ENCODE assay signal across 1 cellular context in genomic region chr1:154183045-154183968, GRCh38.
TF ChIP-seq lines count a peak whose summit lies in the region.

No MANE protein-coding gene starts in this region.

TF ChIP-seq in HepG2, 621 proteins besides CTCF, POLR2A, EP300 and RAD21 (continued from another document and continues in another):
- peak; percentile 84 for TF ChIP-seq ZBED4 (CRISPR knock-in tag; IDR thresholded peaks at IDR 0.05; ENCODE audit: borderline replicate concordance)
- TF ChIP-seq, protein P1, sequence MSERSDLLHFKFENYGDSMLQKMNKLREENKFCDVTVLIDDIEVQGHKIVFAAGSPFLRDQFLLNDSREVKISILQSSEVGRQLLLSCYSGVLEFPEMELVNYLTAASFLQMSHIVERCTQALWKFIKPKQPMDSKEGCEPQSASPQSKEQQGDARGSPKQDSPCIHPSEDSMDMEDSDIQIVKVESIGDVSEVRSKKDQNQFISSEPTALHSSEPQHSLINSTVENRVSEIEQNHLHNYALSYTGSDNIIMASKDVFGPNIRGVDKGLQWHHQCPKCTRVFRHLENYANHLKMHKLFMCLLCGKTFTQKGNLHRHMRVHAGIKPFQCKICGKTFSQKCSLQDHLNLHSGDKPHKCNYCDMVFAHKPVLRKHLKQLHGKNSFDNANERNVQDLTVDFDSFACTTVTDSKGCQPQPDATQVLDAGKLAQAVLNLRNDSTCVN (CRISPR knock-in tag; IDR thresholded peaks at IDR 0.05; ENCODE audit: borderline replicate concordance), result peak; percentile 80
- TF ChIP-seq, protein P2, sequence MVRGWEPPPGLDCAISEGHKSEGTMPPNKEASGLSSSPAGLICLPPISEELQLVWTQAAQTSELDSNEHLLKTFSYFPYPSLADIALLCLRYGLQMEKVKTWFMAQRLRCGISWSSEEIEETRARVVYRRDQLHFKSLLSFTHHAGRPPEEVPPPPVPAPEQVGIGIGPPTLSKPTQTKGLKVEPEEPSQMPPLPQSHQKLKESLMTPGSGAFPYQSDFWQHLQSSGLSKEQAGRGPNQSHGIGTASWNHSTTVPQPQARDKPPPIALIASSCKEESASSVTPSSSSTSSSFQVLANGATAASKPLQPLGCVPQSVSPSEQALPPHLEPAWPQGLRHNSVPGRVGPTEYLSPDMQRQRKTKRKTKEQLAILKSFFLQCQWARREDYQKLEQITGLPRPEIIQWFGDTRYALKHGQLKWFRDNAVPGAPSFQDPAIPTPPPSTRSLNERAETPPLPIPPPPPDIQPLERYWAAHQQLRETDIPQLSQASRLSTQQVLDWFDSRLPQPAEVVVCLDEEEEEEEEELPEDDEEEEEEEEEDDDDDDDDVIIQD (CRISPR knock-in tag; IDR thresholded peaks at IDR 0.05; ENCODE audit: low read depth), result no peak; the same call in 1 of the 2 replicates
- TF ChIP-seq SOX5 (CRISPR knock-in tag; IDR thresholded peaks at IDR 0.05; ENCODE audit: borderline replicate concordance), result peak; percentile 66; the same call in 1 of the 2 replicates
- peak; percentile 94 for TF ChIP-seq SALL1 (CRISPR knock-in tag; IDR thresholded peaks at IDR 0.05)
- TF ChIP-seq, protein P3, sequence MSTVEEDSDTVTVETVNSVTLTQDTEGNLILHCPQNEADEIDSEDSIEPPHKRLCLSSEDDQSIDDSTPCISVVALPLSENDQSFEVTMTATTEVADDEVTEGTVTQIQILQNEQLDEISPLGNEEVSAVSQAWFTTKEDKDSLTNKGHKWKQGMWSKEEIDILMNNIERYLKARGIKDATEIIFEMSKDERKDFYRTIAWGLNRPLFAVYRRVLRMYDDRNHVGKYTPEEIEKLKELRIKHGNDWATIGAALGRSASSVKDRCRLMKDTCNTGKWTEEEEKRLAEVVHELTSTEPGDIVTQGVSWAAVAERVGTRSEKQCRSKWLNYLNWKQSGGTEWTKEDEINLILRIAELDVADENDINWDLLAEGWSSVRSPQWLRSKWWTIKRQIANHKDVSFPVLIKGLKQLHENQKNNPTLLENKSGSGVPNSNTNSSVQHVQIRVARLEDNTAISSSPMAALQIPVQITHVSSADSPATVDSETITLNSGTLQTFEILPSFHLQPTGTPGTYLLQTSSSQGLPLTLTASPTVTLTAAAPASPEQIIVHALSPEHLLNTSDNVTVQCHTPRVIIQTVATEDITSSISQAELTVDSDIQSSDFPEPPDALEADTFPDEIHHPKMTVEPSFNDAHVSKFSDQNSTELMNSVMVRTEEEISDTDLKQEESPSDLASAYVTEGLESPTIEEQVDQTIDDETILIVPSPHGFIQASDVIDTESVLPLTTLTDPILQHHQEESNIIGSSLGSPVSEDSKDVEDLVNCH (CRISPR knock-in tag; IDR thresholded peaks at IDR 0.05), result no peak
- TF ChIP-seq MEIS1 (CRISPR knock-in tag; IDR thresholded peaks at IDR 0.05; ENCODE audit: borderline replicate concordance), result peak; percentile 50; the same call in 1 of the 2 replicates
- peak; percentile 78; the same call in 1 of the 2 replicates for TF ChIP-seq BRF2 (CRISPR knock-in tag; IDR thresholded peaks at IDR 0.05)
- TF ChIP-seq POLR2G (IDR thresholded peaks at IDR 0.05; ENCODE audit: low read depth, low read length), result peak; percentile 93
- TF ChIP-seq CBX5 (CRISPR knock-in tag; IDR thresholded peaks at IDR 0.05; ENCODE audit: borderline replicate concordance), result 0 out of 2 replicates have a peak, but pooled peaks have one; percentile 74
- 0 out of 2 replicates have a peak, but pooled peaks have one; percentile 69 for TF ChIP-seq ZBTB1 (CRISPR knock-in tag; IDR thresholded peaks at IDR 0.05; ENCODE audit: borderline replicate concordance)
- TF ChIP-seq RFXANK (CRISPR knock-in tag; IDR thresholded peaks at IDR 0.05), result 0 out of 2 replicates have a peak, but pooled peaks have one; percentile 64
- TF ChIP-seq ZNF512 (CRISPR knock-in tag; IDR thresholded peaks at IDR 0.05), result no peak
- TF ChIP-seq ZNF747 (CRISPR knock-in tag; IDR thresholded peaks at IDR 0.05; ENCODE audit: borderline replicate concordance), result peak; percentile 83; the same call in 1 of the 2 replicates
- TF ChIP-seq ARID2 (CRISPR knock-in tag; IDR thresholded peaks at IDR 0.05; ENCODE audit: borderline replicate concordance), result peak; percentile 20; the same call in 1 of the 2 replicates
- TF ChIP-seq, protein P4, sequence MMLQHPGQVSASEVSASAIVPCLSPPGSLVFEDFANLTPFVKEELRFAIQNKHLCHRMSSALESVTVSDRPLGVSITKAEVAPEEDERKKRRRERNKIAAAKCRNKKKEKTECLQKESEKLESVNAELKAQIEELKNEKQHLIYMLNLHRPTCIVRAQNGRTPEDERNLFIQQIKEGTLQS (CRISPR knock-in tag; IDR thresholded peaks at IDR 0.05), result no peak
- peak; percentile 78; the same call in 1 of the 2 replicates for TF ChIP-seq KAT7 (CRISPR knock-in tag; IDR thresholded peaks at IDR 0.05; ENCODE audit: borderline replicate concordance)
- TF ChIP-seq, protein P5, sequence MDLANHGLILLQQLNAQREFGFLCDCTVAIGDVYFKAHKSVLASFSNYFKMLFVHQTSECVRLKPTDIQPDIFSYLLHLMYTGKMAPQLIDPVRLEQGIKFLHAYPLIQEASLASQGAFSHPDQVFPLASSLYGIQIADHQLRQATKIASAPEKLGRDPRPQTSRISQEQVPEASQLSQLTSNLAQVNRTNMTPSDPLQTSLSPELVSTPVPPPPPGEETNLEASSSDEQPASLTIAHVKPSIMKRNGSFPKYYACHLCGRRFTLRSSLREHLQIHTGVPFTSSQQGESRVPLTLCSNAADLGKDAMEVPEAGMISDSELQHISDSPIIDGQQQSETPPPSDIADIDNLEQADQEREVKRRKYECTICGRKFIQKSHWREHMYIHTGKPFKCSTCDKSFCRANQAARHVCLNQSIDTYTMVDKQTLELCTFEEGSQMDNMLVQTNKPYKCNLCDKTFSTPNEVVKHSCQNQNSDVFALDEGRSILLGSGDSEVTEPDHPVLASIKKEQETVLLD (CRISPR knock-in tag; IDR thresholded peaks at IDR 0.05; ENCODE audit: low read depth), result peak; percentile 75; the same call in 1 of the 2 replicates
- TF ChIP-seq MLLT10 (CRISPR knock-in tag; IDR thresholded peaks at IDR 0.05), result no peak
- TF ChIP-seq, protein P6, sequence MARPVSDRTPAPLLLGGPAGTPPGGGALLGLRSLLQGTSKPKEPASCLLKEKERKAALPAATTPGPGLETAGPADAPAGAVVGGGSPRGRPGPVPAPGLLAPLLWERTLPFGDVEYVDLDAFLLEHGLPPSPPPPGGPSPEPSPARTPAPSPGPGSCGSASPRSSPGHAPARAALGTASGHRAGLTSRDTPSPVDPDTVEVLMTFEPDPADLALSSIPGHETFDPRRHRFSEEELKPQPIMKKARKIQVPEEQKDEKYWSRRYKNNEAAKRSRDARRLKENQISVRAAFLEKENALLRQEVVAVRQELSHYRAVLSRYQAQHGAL (CRISPR knock-in tag; IDR thresholded peaks at IDR 0.05; ENCODE audit: not compliant biosample characterization), result no peak
- no peak for TF ChIP-seq POLR2AphosphoS2 (IDR thresholded peaks at IDR 0.05; ENCODE audit: low read depth, low read length)
- no peak for TF ChIP-seq ZKSCAN5 (CRISPR knock-in tag; IDR thresholded peaks at IDR 0.05)
- no peak for TF ChIP-seq U2AF2 (IDR thresholded peaks at IDR 0.05; ENCODE audit: low read depth, low read length)
- TF ChIP-seq ZBTB14 (CRISPR knock-in tag; IDR thresholded peaks at IDR 0.05), result no peak
- no peak for TF ChIP-seq ZNF530 (CRISPR knock-in tag; IDR thresholded peaks at IDR 0.05; ENCODE audit: low read depth)
- no peak for TF ChIP-seq HDAC6 (IDR thresholded peaks at IDR 0.05; ENCODE audit: low read depth, low read length)
- no peak for TF ChIP-seq ZNF598 (CRISPR knock-in tag; IDR thresholded peaks at IDR 0.05; ENCODE audit: borderline replicate concordance)
- no peak for TF ChIP-seq KAT2B (IDR thresholded peaks at IDR 0.05; ENCODE audit: borderline replicate concordance, low read depth, low read length)
- TF ChIP-seq, protein P7, sequence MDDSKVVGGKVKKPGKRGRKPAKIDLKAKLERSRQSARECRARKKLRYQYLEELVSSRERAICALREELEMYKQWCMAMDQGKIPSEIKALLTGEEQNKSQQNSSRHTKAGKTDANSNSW (CRISPR knock-in tag; IDR thresholded peaks at IDR 0.05; ENCODE audit: borderline replicate concordance), result no peak
- no peak; the same call in none of the 2 replicates for TF ChIP-seq ZNF552 (CRISPR knock-in tag; IDR thresholded peaks at IDR 0.05; ENCODE audit: borderline replicate concordance)
- TF ChIP-seq ZNF235 (CRISPR knock-in tag; IDR thresholded peaks at IDR 0.05; ENCODE audit: borderline replicate concordance), result peak; percentile 60; the same call in 1 of the 2 replicates
- TF ChIP-seq, protein P8, sequence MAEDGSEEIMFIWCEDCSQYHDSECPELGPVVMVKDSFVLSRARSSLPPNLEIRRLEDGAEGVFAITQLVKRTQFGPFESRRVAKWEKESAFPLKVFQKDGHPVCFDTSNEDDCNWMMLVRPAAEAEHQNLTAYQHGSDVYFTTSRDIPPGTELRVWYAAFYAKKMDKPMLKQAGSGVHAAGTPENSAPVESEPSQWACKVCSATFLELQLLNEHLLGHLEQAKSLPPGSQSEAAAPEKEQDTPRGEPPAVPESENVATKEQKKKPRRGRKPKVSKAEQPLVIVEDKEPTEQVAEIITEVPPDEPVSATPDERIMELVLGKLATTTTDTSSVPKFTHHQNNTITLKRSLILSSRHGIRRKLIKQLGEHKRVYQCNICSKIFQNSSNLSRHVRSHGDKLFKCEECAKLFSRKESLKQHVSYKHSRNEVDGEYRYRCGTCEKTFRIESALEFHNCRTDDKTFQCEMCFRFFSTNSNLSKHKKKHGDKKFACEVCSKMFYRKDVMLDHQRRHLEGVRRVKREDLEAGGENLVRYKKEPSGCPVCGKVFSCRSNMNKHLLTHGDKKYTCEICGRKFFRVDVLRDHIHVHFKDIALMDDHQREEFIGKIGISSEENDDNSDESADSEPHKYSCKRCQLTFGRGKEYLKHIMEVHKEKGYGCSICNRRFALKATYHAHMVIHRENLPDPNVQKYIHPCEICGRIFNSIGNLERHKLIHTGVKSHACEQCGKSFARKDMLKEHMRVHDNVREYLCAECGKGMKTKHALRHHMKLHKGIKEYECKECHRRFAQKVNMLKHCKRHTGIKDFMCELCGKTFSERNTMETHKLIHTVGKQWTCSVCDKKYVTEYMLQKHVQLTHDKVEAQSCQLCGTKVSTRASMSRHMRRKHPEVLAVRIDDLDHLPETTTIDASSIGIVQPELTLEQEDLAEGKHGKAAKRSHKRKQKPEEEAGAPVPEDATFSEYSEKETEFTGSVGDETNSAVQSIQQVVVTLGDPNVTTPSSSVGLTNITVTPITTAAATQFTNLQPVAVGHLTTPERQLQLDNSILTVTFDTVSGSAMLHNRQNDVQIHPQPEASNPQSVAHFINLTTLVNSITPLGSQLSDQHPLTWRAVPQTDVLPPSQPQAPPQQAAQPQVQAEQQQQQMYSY (CRISPR knock-in tag; IDR thresholded peaks at IDR 0.05), result peak; percentile 97
- no peak for TF ChIP-seq ZNF234 (CRISPR knock-in tag; conservative IDR thresholded peaks at IDR 0.05)
- TF ChIP-seq TMF1 (CRISPR knock-in tag; IDR thresholded peaks at IDR 0.05; ENCODE audit: low read depth), result peak; percentile 83; the same call in 1 of the 2 replicates
- TF ChIP-seq SATB2 (CRISPR knock-in tag; IDR thresholded peaks at IDR 0.05), result no peak
- peak; percentile 42 for TF ChIP-seq RBM39 (IDR thresholded peaks at IDR 0.05; ENCODE audit: low read depth, low read length, poor library complexity, severe bottlenecking)
- TF ChIP-seq SOX13 (IDR thresholded peaks at IDR 0.05), result no peak
- peak in 1 of 2 experiments; percentile 49; a peak in 1 of 4 replicates for TF ChIP-seq SOX13 (CRISPR knock-in tag; conservative IDR thresholded peaks at IDR 0.05 in 1 of 2, IDR thresholded peaks at IDR 0.05 in 1 of 2)
